In genomic region chr3:11288786-11289637, GRCh38 we compare ENCODE assay signal across 8 cellular contexts. TPM values are rescaled to one million over a fixed set of nuclear protein-coding genes. Genes with fewer than 3 reads are reported as not detected.
DNase-seq lines count a peak whose midpoint lies in the region; ATAC-seq and TF ChIP-seq lines count a peak whose summit lies in the region.

No MANE protein-coding gene starts in this region.

- H3K36me3 Mint-ChIP-seq in T-helper 1 cell treated with Interleukin-12 subunit alpha and Interleukin-12 subunit beta and Interleukin-4 antibody, amounts not matched to agents 30 μg/mL and 1 μg/mL, for 36 hours (ENCODE audit: low read depth): peaks cover 34% of the 10 kb centered on the region

- H3K4me3 Mint-ChIP-seq in T-helper 1 cell treated with Interleukin-12 subunit alpha and Interleukin-12 subunit beta and Interleukin-4 antibody, amounts not matched to agents 30 μg/mL and 1 μg/mL, for 36 hours: peak overlapping the region; percentile 45

- ATAC-seq in HG03378 (IDR thresholded peaks at IDR 0.05; ENCODE audit: unreplicated experiment) (peak; percentile 75), sciatic nerve (peak; percentile 92)

- peak; percentile 97 for DNase-seq in AG10803 (ENCODE audit: low read depth)
- DNase-seq in GM19240 (ENCODE audit: insufficient read length, low spot score): peak; percentile 23
- peak; percentile 90 for DNase-seq in fibroblast of peridontal ligament (ENCODE audit: extremely low read depth)
- no peak for DNase-seq in sciatic nerve (ENCODE audit: low spot score)
- no peak for DNase-seq in stimulated activated CD8-positive, alpha-beta memory T cell treated with anti-CD3 and anti-CD28 coated beads, Interleukin-4, amount 100 ng/mL, for 48 hours
- DNase-seq in iPS-NIHi11 (ENCODE audit: low spot score): no peak

- intact Hi-C loops in sciatic nerve (cut with DNase I): no loop called here

- no peaks in the 10 kb centered on the region for H3K27me3 Mint-ChIP-seq in T-helper 1 cell treated with Interleukin-12 subunit alpha and Interleukin-12 subunit beta and Interleukin-4 antibody, amounts not matched to agents 30 μg/mL and 1 μg/mL, for 36 hours (ENCODE audit: low read depth)

- peaks cover 42% of the 10 kb centered on the region for H3K4me1 Mint-ChIP-seq in T-helper 1 cell treated with Interleukin-12 subunit alpha and Interleukin-12 subunit beta and Interleukin-4 antibody, amounts not matched to agents 30 μg/mL and 1 μg/mL, for 36 hours (ENCODE audit: low read depth)

- H3K27ac Mint-ChIP-seq in T-helper 1 cell treated with Interleukin-12 subunit alpha and Interleukin-12 subunit beta and Interleukin-4 antibody, amounts not matched to agents 30 μg/mL and 1 μg/mL, for 36 hours: peak overlapping the region; percentile 91

- TF ChIP-seq CTCF in AG10803 (conservative IDR thresholded peaks at IDR 0.05; ENCODE audit: low read length): no peak

- H3K9me3 Mint-ChIP-seq in T-helper 1 cell treated with Interleukin-12 subunit alpha and Interleukin-12 subunit beta and Interleukin-4 antibody, amounts not matched to agents 30 μg/mL and 1 μg/mL, for 36 hours: no peaks in the 10 kb centered on the region

- peak overlapping the region; percentile 11; the same call in 1 of the 2 replicates for H3K4me3 ChIP-seq in AG10803 (ENCODE audit: low read length)

RNA-seq across cellular contexts. Expression of gene ATG7, which starts 16.8 kb away (rescaled TPM):
- total RNA-seq in sciatic nerve: 68.9 TPM

Comparison
In these comparisons a context has a peak if more than half of its experiments do, and no peak if none do; other contexts are left out.
1. DNase-seq: peak in AG10803 (single experiment), GM19240 (single experiment) and fibroblast of peridontal ligament (single experiment); none in sciatic nerve (single experiment), stimulated activated CD8-positive, alpha-beta memory T cell treated with anti-CD3 and anti-CD28 coated beads, Interleukin-4, amount 100 ng/mL, for 48 hours (single experiment) and iPS-NIHi11 (single experiment).